ENCODE assay signal across 8 cellular contexts in genomic region chr6:30060982-30061765, GRCh38. TPM values are rescaled to one million over a fixed set of nuclear protein-coding genes. Genes with fewer than 3 reads are reported as not detected.
DNase-seq lines count a peak whose midpoint lies in the region; ATAC-seq and TF ChIP-seq lines count a peak whose summit lies in the region.

Gene POLR1H (plus strand): TSS chr6:30061265. CDS start chr6:30061525, 260 bp downstream.

- DNase-seq in C1 segment of cervical spinal cord (lab: John Stamatoyannopoulos, UW) (peak; percentile 37 to 95 (median 85)), NCI-H82 treated with DMSO at 0.1 percent for 48 hours (lab: John Stamatoyannopoulos, UW; ENCODE audit: unreplicated experiment) (peak; percentile 94), dermis microvascular lymphatic vessel endothelial cell (ENCODE audit: low read depth in 2 of 2) (peak; percentile 87 to 96)
- peak; percentile 92 for DNase-seq in activated CD4-positive, alpha-beta memory T cell treated with anti-CD3 and anti-CD28 coated beads for 36 hours
- peak; percentile 88 for DNase-seq in stimulated activated CD4-positive, alpha-beta T cell treated with anti-CD3 and anti-CD28 coated beads, Interleukin-4, amount 100 ng/mL, for 24 hours

- peak within 1 kb of the TSS; percentile 99 for H3K4me3 Mint-ChIP-seq in activated CD4-positive, alpha-beta memory T cell treated with anti-CD3 and anti-CD28 coated beads for 36 hours

- peaks cover 30% of the 10 kb centered on the region for H3K36me3 Mint-ChIP-seq in activated CD4-positive, alpha-beta memory T cell treated with anti-CD3 and anti-CD28 coated beads for 36 hours

- POLR2A ChIA-PET in activated CD4-positive, alpha-beta memory T cell treated with anti-CD3 and anti-CD28 coated beads for 36 hours (lab: Charles Lee), result interaction anchor here (0.7 to 2.2 kb wide), 5 partner anchors 9 to 310 kb away, joined by 3 to 9 read pairs (median 3); partner anchors contain the start of gene TRIM26

- peak within 1 kb of the TSS; percentile 52 to 97 (median 96) for H3K4me3 ChIP-seq in liver (ENCODE audit: low read depth in 1 of 3, low read length in 3 of 3)

- peaks cover 34% of the 10 kb centered on the region for H3K4me1 Mint-ChIP-seq in activated CD4-positive, alpha-beta memory T cell treated with anti-CD3 and anti-CD28 coated beads for 36 hours (ENCODE audit: low read depth)

- H3K4me1 ChIP-seq in liver (ENCODE audit: control insufficient read depth in 4 of 4, insufficient read depth in 4 of 4, low read length in 3 of 4), result peaks cover 4 to 35% (median 25%) of the 10 kb centered on the region in 4 donors

- peak within 1 kb of the TSS; percentile 93 to 95 for H3K27ac ChIP-seq in liver (ENCODE audit: low read depth in 1 of 2, low read length in 2 of 2)

- CTCF ChIA-PET in activated CD4-positive, alpha-beta memory T cell treated with anti-CD3 and anti-CD28 coated beads for 36 hours (lab: Charles Lee), result interaction anchor here (1.1 to 5.7 kb wide), 6 partner anchors 12 to 408 kb away, joined by 3 to 28 read pairs (median 8); no protein-coding TSS in a partner anchor

- TF ChIP-seq RAD21 in liver (IDR thresholded peaks at IDR 0.05), result peak; percentile 26 to 48

- peak within 1 kb of the TSS; percentile 99 for H3K27ac Mint-ChIP-seq in activated CD4-positive, alpha-beta memory T cell treated with anti-CD3 and anti-CD28 coated beads for 36 hours

- no peak for TF ChIP-seq CTCF in liver (IDR thresholded peaks at IDR 0.05; ENCODE audit: low read depth, low read length, missing input control)

- H3K9ac ChIP-seq in liver (ENCODE audit: low read depth in 1 of 2, low read length in 2 of 2), result peak within 1 kb of the TSS; percentile 92 to 94

- H3K9me3 ChIP-seq in liver (ENCODE audit: control insufficient read depth in 4 of 4, low read length in 3 of 4), result no peaks in the 10 kb centered on the region

- H3K36me3 ChIP-seq in liver (ENCODE audit: control insufficient read depth in 4 of 4, insufficient read depth in 3 of 4, low read depth in 1 of 4, low read length in 3 of 4), result peaks cover 0 to 19% (median 11%) of the 10 kb centered on the region in 4 donors

- peak; percentile 89 for ATAC-seq in GM19395 (IDR thresholded peaks at IDR 0.05; ENCODE audit: unreplicated experiment)
- ATAC-seq in HG03571 (IDR thresholded peaks at IDR 0.05; ENCODE audit: unreplicated experiment), result peak; percentile 75

- intact Hi-C loops in activated CD4-positive, alpha-beta memory T cell treated with anti-CD3 and anti-CD28 coated beads for 36 hours (cut with micrococcal nuclease), result loop anchor here (2.0 to 5.0 kb wide), 2 partner anchors 118 to 339 kb away; partner anchors contain the start of genes HLA-A and HLA-F

- under 1% methylated on average over 50 of the region's 50 CpGs for WGBS in liver

- H3K27me3 ChIP-seq in liver (ENCODE audit: control insufficient read depth in 4 of 4, insufficient read depth in 4 of 4, low read length in 3 of 4), result no peaks in the 10 kb centered on the region

- no peaks in the 10 kb centered on the region for H3K27me3 Mint-ChIP-seq in activated CD4-positive, alpha-beta memory T cell treated with anti-CD3 and anti-CD28 coated beads for 36 hours

- peaks cover 6% of the 10 kb centered on the region for H3K9me3 Mint-ChIP-seq in activated CD4-positive, alpha-beta memory T cell treated with anti-CD3 and anti-CD28 coated beads for 36 hours

TF ChIP-seq in liver, 16 proteins besides CTCF, POLR2A, EP300 and RAD21:
- TF ChIP-seq RXRA (IDR thresholded peaks at IDR 0.05) (peak; percentile 50 to 54), HNF4A (conservative IDR thresholded peaks at IDR 0.05) (peak; percentile 46 to 64), NR2F2 (IDR thresholded peaks at IDR 0.05) (peak; percentile 38), REST (IDR thresholded peaks at IDR 0.05) (peak; percentile 87), GABPA (IDR thresholded peaks at IDR 0.05 in 1 of 2, conservative IDR thresholded peaks at IDR 0.05 in 1 of 2) (peak in 1 of 2 donors; percentile 85), JUND (IDR thresholded peaks at IDR 0.05) (peak; percentile 31 to 54), EGR1 (IDR thresholded peaks at IDR 0.05; ENCODE audit: low read depth in 2 of 2) (no peak), FOXA2 (IDR thresholded peaks at IDR 0.05) (no peak), YY1 (IDR thresholded peaks at IDR 0.05) (peak; percentile 89), TAF1 (conservative IDR thresholded peaks at IDR 0.05) (peak; percentile 96), ATF3 (IDR thresholded peaks at IDR 0.05) (no peak), FOXA1 (IDR thresholded peaks at IDR 0.05) (no peak), HNF4G (IDR thresholded peaks at IDR 0.05) (peak; percentile 7), MAX (IDR thresholded peaks at IDR 0.05) (peak; percentile 70), SP1 (IDR thresholded peaks at IDR 0.05) (peak; percentile 55), ZBTB33 (IDR thresholded peaks at IDR 0.05) (peak; percentile 86)

RNA-seq across cellular contexts. Expression of gene POLR1H, which starts in this region (rescaled TPM):
- total RNA-seq in activated CD4-positive, alpha-beta memory T cell treated with anti-CD3 and anti-CD28 coated beads for 36 hours, result 10 to 100 TPM; 69.4 to 73.2 TPM
- 30.3 and 36.2 TPM in 2 replicates for total RNA-seq in dermis microvascular lymphatic vessel endothelial cell
- 10 to 100 TPM in 1 of 2 donors, 1 to 10 TPM in 1; 7.0 to 17.2 TPM for total RNA-seq in liver
- 10 to 100 TPM; 16.3 to 27.5 TPM for polyA plus RNA-seq in liver

Comparison
In these comparisons a context has a peak if more than half of its experiments do, and no peak if none do; other contexts are left out.
1. Peak in every context shown above with its lines: DNase-seq, ATAC-seq, H3K4me3 ChIP-seq and H3K27ac ChIP-seq.